In the genomic region with DNA sequence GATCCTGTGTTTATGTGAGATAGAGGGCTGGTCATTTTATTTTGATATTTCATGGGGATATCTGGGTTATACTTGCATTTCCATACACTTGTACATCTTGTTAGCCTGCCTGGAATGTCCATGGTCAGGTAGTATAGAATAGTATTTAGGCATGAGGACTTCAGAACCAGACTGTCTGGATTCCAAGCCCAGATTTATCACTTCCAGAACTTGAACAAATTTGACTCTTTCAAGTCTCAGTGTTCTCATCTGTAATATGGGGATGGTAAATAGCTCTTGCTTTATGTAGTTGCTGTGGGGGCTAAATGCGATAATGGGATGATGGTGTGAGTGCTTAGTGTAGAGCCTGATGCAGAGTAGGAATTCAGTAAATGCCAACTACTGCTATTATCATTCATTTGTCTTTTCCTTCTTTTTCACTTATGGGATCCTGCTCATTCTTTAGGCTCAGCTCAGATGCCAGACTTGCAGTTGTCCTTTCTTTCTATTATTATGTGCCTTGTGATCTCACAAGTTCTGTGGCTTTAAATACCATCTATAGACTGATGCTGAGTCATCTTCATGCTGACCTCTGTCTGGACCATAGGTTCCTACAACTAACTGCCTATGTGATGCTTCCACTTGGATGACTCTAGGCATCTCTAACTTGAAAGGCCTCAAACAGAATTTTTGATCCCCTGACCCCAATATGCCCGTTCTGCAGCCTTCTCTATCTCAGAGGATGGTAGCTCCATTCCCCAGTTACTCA, we compare ENCODE assay signal across 14 cellular contexts.
"Had no signal": no experiment of that assay in that cellular context is flagged by ENCODE, and none has a peak within 500 bp of the region (broad histone marks: within the 10 kb centered on the region; RNA-seq: fewer than 3 reads in every experiment).

No MANE protein-coding gene starts in this region.

- H3K4me1 ChIP-seq: psoas muscle, uterus had no signal

- H3K9me3 ChIP-seq: psoas muscle, thoracic aorta, uterus had no signal

- H3K27me3 ChIP-seq: uterus had no signal

- H3K36me3 ChIP-seq: thoracic aorta, uterus had no signal

- DNase-seq: activated CD4-positive, alpha-beta T cell treated with anti-CD3 and anti-CD28 coated beads, Interleukin-2, amount 10 ng/mL, durations not matched to agents 24 days and 14 days; activated naive CD4-positive, alpha-beta T cell treated with anti-CD3 and anti-CD28 coated beads for 36 hours; activated T-cell treated with anti-CD3 and anti-CD28 coated beads for 4 hours; caudate nucleus; effector CD8-positive, alpha-beta T cell; hippocampal formation; kidney glomerular epithelial cell; naive thymus-derived CD4-positive, alpha-beta T cell; psoas muscle; stimulated activated CD4-positive, alpha-beta T cell treated with anti-CD3 and anti-CD28 coated beads, Interleukin-4, amount 100 ng/mL, for 1 hour; stimulated activated CD8-positive, alpha-beta memory T cell treated with anti-CD3 and anti-CD28 coated beads, Interleukin-4, amount 100 ng/mL, for 48 hours; uterus had no signal

- H3K27ac ChIP-seq: coronary artery, psoas muscle, thoracic aorta, uterus had no signal

- H3K4me3 ChIP-seq: coronary artery, psoas muscle, thoracic aorta, uterus had no signal
